In genomic region chr9:105415344-105415980, GRCh38 we compare ENCODE assay signal across 8 cellular contexts. TPM values are rescaled to one million over a fixed set of nuclear protein-coding genes. Genes with fewer than 3 reads are reported as not detected.
A peak's percentile ranks its signal among the peaks of the same experiment; 100 is the strongest.
DNase-seq lines count a peak whose midpoint lies in the region; ATAC-seq and TF ChIP-seq lines count a peak whose summit lies in the region.

No MANE protein-coding gene starts in this region.

- DNase-seq in AG04449 (ENCODE audit: low read depth, low spot score), result no peak
- DNase-seq in GM13977 (ENCODE audit: low spot score), result peak; percentile 67
- DNase-seq in NCI-H2171 treated with DMSO at 0.1 percent for 48 hours (lab: John Stamatoyannopoulos, UW), result peak; percentile 74
- peak; percentile 44 to 57 for DNase-seq in activated CD4-positive, alpha-beta T cell treated with anti-CD3 and anti-CD28 coated beads, Interleukin-2, amount 50 U/mL, for 48 hours
- peak; percentile 60 for DNase-seq in effector CD4-positive, alpha-beta T cell
- DNase-seq in myocyte (ENCODE audit: low read depth), result peak; percentile 62
- peak; percentile 28 for DNase-seq in stimulated activated naive B cell treated with anti-CD40 and anti-IgM and Interleukin-4, amounts not matched to agents 10 μg/mL and 1 μg/mL and 100 μg/mL, for 72 hours

- H3K4me1 Mint-ChIP-seq in stimulated activated naive B cell treated with anti-CD40 and anti-IgM and Interleukin-4, amounts not matched to agents 10 μg/mL and 1 μg/mL and 100 μg/mL, for 72 hours, result peaks cover 3 to 8% of the 10 kb centered on the region in 2 donors

- peak; percentile 85 for ATAC-seq in HG02938 (IDR thresholded peaks at IDR 0.05; ENCODE audit: unreplicated experiment)
- ATAC-seq in stimulated activated naive B cell treated with anti-CD40 and anti-IgM and Interleukin-4, amounts not matched to agents 10 μg/mL and 1 μg/mL and 100 μg/mL, for 72 hours (replicated peaks), result peak; percentile 87 to 88

- no peaks in the 10 kb centered on the region for H3K27me3 Mint-ChIP-seq in stimulated activated naive B cell treated with anti-CD40 and anti-IgM and Interleukin-4, amounts not matched to agents 10 μg/mL and 1 μg/mL and 100 μg/mL, for 72 hours

- H3K27ac Mint-ChIP-seq in stimulated activated naive B cell treated with anti-CD40 and anti-IgM and Interleukin-4, amounts not matched to agents 10 μg/mL and 1 μg/mL and 100 μg/mL, for 72 hours, result no peak overlapping the region

- H3K4me3 Mint-ChIP-seq in stimulated activated naive B cell treated with anti-CD40 and anti-IgM and Interleukin-4, amounts not matched to agents 10 μg/mL and 1 μg/mL and 100 μg/mL, for 72 hours, result no peak overlapping the region

- H3K4me3 ChIP-seq in AG04449 (ENCODE audit: low read depth, low read length), result no peak overlapping the region

- POLR2A ChIA-PET in AG04449 (lab: Yijun Ruan, JAX), result no interaction called here

- H3K36me3 Mint-ChIP-seq in stimulated activated naive B cell treated with anti-CD40 and anti-IgM and Interleukin-4, amounts not matched to agents 10 μg/mL and 1 μg/mL and 100 μg/mL, for 72 hours, result no peaks in the 10 kb centered on the region

- H3K9me3 Mint-ChIP-seq in stimulated activated naive B cell treated with anti-CD40 and anti-IgM and Interleukin-4, amounts not matched to agents 10 μg/mL and 1 μg/mL and 100 μg/mL, for 72 hours, result peaks cover 2 to 6% of the 10 kb centered on the region in 2 donors

- CTCF ChIA-PET in AG04449 (lab: Yijun Ruan, JAX), result interaction anchor here (0.5 to 11.9 kb wide), 55 partner anchors 10 to 659 kb away, joined by 3 to 235 read pairs (median 3); partner anchors contain the start of genes ABCA1 and SLC44A1

- peak; percentile 64 for TF ChIP-seq CTCF in AG04449 (IDR thresholded peaks at IDR 0.05; ENCODE audit: insufficient read depth, low read length, missing control alignments)
- peak; percentile 83 for TF ChIP-seq CTCF in GM13977 (IDR thresholded peaks at IDR 0.05; ENCODE audit: extremely low read depth, insufficient read depth, missing control alignments)

- in situ Hi-C loops in GM13977 (cut with MboI; ENCODE audit: low pct_unique_long_range_greater_than_20kb, low sequenced_read_pairs, unreplicated experiment), result loop anchor here (10.0 kb wide), 2 partner anchors 251 to 641 kb away; no protein-coding TSS in a partner anchor

RNA-seq across cellular contexts. Expression of gene FSD1L, which starts 32.4 kb away (rescaled TPM):
- total RNA-seq in myocyte, result 17.6 and 18.6 TPM in 2 replicates
- 3.2 TPM for polyA plus RNA-seq in myocyte (2012)
